In genomic region chr9:3508531-3509374, GRCh38 we compare ENCODE assay signal across 8 cellular contexts. TPM values are rescaled to one million over a fixed set of nuclear protein-coding genes. Genes with fewer than 3 reads are reported as not detected.
DNase-seq lines count a peak whose midpoint lies in the region; ATAC-seq lines count a peak whose summit lies in the region.

No MANE protein-coding gene starts in this region.

- H3K36me3 ChIP-seq in skeletal muscle satellite cell (ENCODE audit: insufficient read depth, low read length) = no peaks in the 10 kb centered on the region

- no peak overlapping the region for H3K9ac ChIP-seq in skeletal muscle satellite cell (ENCODE audit: low read depth, low read length)

- peak overlapping the region; percentile 61 for H3K4me2 ChIP-seq in skeletal muscle satellite cell (ENCODE audit: low read length)

- H3K4me3 ChIP-seq in skeletal muscle satellite cell (ENCODE audit: low read length) = no peak overlapping the region

- H3K4me3 Mint-ChIP-seq in effector memory CD8-positive, alpha-beta T cell = peak overlapping the region; percentile 28 to 52

- H3K27ac Mint-ChIP-seq in effector memory CD8-positive, alpha-beta T cell = peak overlapping the region; percentile 24 to 33

- peaks cover 14 to 44% of the 10 kb centered on the region in 2 donors for H3K4me1 Mint-ChIP-seq in effector memory CD8-positive, alpha-beta T cell (ENCODE audit: low read depth in 2 of 2)

- H3K27me3 ChIP-seq in skeletal muscle satellite cell (ENCODE audit: control insufficient read depth, insufficient read depth, low read length) = no peaks in the 10 kb centered on the region

- DNase-seq in SKM-1 treated with dmso at 0.1 percent for 144 hours (lab: John Stamatoyannopoulos, UW; ENCODE audit: unreplicated experiment) = peak; percentile 63
- DNase-seq in SKM-1 (lab: John Stamatoyannopoulos, UW; ENCODE audit: unreplicated experiment) = no peak
- DNase-seq in NCI-H510A treated with DMSO at 0.1 percent for 48 hours (lab: John Stamatoyannopoulos, UW) = peak; percentile 60
- DNase-seq in effector memory CD8-positive, alpha-beta T cell = no peak
- DNase-seq in GOT3 (lab: John Stamatoyannopoulos, UW) = no peak

- no peaks in the 10 kb centered on the region for H3K9me3 ChIP-seq in skeletal muscle satellite cell (replicated peaks; ENCODE audit: low read length)

- peaks cover 7% of the 10 kb centered on the region for H3K4me1 ChIP-seq in skeletal muscle satellite cell (ENCODE audit: control insufficient read depth, insufficient read depth, low read length)

- H3K36me3 Mint-ChIP-seq in effector memory CD8-positive, alpha-beta T cell (ENCODE audit: insufficient read depth) = no peaks in the 10 kb centered on the region

- H3K27me3 Mint-ChIP-seq in effector memory CD8-positive, alpha-beta T cell = no peaks in the 10 kb centered on the region

- ATAC-seq in HG03097 (IDR thresholded peaks at IDR 0.05; ENCODE audit: low FRiP score, unreplicated experiment) = peak; percentile 52
- no peak for ATAC-seq in effector memory CD8-positive, alpha-beta T cell (replicated peaks)
- no peak for ATAC-seq in GM19452 (IDR thresholded peaks at IDR 0.05; ENCODE audit: unreplicated experiment)

- H3K9me3 Mint-ChIP-seq in effector memory CD8-positive, alpha-beta T cell = no peaks in the 10 kb centered on the region

RNA-seq across cellular contexts. Expression of gene RFX3, which starts 17.0 kb away (rescaled TPM):
- total RNA-seq in skeletal muscle satellite cell (2012; rRNA removed) = 1.8 and 2.4 TPM in 2 replicates

Comparison
In these comparisons a context has a peak if more than half of its experiments do, and no peak if none do; other contexts are left out.
1. DNase-seq: peak in SKM-1 treated with dmso at 0.1 percent for 144 hours (single experiment) and NCI-H510A treated with DMSO at 0.1 percent for 48 hours (single experiment); none in SKM-1 (single experiment), effector memory CD8-positive, alpha-beta T cell (0 of 3) and GOT3 (single experiment).